ENCODE assay signal across 20 cellular contexts in genomic region chr14:77623201-77623600, GRCh38.
"Had no signal": no experiment of that assay in that cellular context is flagged by ENCODE, and none has a peak within 500 bp of the region (broad histone marks: within the 10 kb centered on the region; RNA-seq: fewer than 3 reads in every experiment).

No MANE protein-coding gene starts in this region.

- DNase-seq: activated B cell treated with CpG ODN at 0.5 μM for 24 hours; activated CD4-positive, alpha-beta memory T cell treated with anti-CD3 and anti-CD28 coated beads, Interleukin-2, amount 10 ng/mL, durations not matched to agents 7 days and 5 days; activated CD4-positive, alpha-beta T cell treated with anti-CD3 and anti-CD28 coated beads for 4 hours; activated naive CD4-positive, alpha-beta T cell; activated naive CD8-positive, alpha-beta T cell treated with anti-CD3 and anti-CD28 coated beads for 36 hours; activated T-cell treated with anti-CD3 and anti-CD28 coated beads, Interleukin-2, amount 50 U/mL, for 1 hour; amniotic stem cell; dorsolateral prefrontal cortex; foreskin keratinocyte; glutamatergic neuron; naive thymus-derived CD4-positive, alpha-beta T cell; stimulated activated CD4-positive, alpha-beta T cell treated with anti-CD3 and anti-CD28 coated beads, Interleukin-2, amount 100 ng/mL, for 24 hours; stimulated activated naive CD8-positive, alpha-beta T cell treated with anti-CD3 and anti-CD28 coated beads, Interleukin-15, Interleukin-2, amounts not matched to agents 100 U/mL and 50 U/mL, for 24 hours; T-cell; T-helper 9 cell; uterus had no signal

- H3K27me3 Mint-ChIP-seq: activated B cell treated with CpG ODN at 0.5 μM for 24 hours; activated CD4-positive, alpha-beta memory T cell treated with anti-CD3 and anti-CD28 coated beads, Interleukin-2, amount 10 ng/mL, durations not matched to agents 7 days and 5 days; activated naive CD8-positive, alpha-beta T cell treated with anti-CD3 and anti-CD28 coated beads for 36 hours; activated T-helper 17 cell treated with anti-CD3 and anti-CD28 coated beads, Interleukin-2, amount 50 U/mL, for 72 hours; memory B cell; T-cell had no signal

- H3K9me3 Mint-ChIP-seq: activated B cell treated with CpG ODN at 0.5 μM for 24 hours; activated CD4-positive, alpha-beta memory T cell treated with anti-CD3 and anti-CD28 coated beads, Interleukin-2, amount 10 ng/mL, durations not matched to agents 7 days and 5 days; activated naive CD8-positive, alpha-beta T cell treated with anti-CD3 and anti-CD28 coated beads for 36 hours; activated T-helper 17 cell treated with anti-CD3 and anti-CD28 coated beads, Interleukin-2, amount 50 U/mL, for 72 hours; memory B cell; T-cell had no signal

- H3K4me3 Mint-ChIP-seq: activated B cell treated with CpG ODN at 0.5 μM for 24 hours; activated CD4-positive, alpha-beta memory T cell treated with anti-CD3 and anti-CD28 coated beads, Interleukin-2, amount 10 ng/mL, durations not matched to agents 7 days and 5 days; activated naive CD8-positive, alpha-beta T cell treated with anti-CD3 and anti-CD28 coated beads for 36 hours; activated T-helper 17 cell treated with anti-CD3 and anti-CD28 coated beads, Interleukin-2, amount 50 U/mL, for 72 hours; memory B cell; naive thymus-derived CD4-positive, alpha-beta T cell; T-cell had no signal

- H3K9me3 ChIP-seq: mucosa of descending colon, tibial nerve, uterus had no signal

- H3K4me1 Mint-ChIP-seq: activated B cell treated with CpG ODN at 0.5 μM for 24 hours, memory B cell had no signal

- ATAC-seq: activated T-helper 17 cell treated with anti-CD3 and anti-CD28 coated beads, Interleukin-2, amount 50 U/mL, for 72 hours; foreskin keratinocyte; naive thymus-derived CD4-positive, alpha-beta T cell; stimulated activated naive CD8-positive, alpha-beta T cell treated with anti-CD3 and anti-CD28 coated beads, Interleukin-15, Interleukin-2, amounts not matched to agents 100 U/mL and 50 U/mL, for 24 hours; T-cell had no signal

- H3K36me3 ChIP-seq: tibial nerve, uterus had no signal

- H3K36me3 Mint-ChIP-seq: activated naive CD8-positive, alpha-beta T cell treated with anti-CD3 and anti-CD28 coated beads for 36 hours; memory B cell; naive thymus-derived CD4-positive, alpha-beta T cell; T-cell had no signal

- H3K4me1 ChIP-seq: foreskin keratinocyte, tibial nerve, uterus had no signal

- H3K27ac Mint-ChIP-seq: activated B cell treated with CpG ODN at 0.5 μM for 24 hours; activated CD4-positive, alpha-beta memory T cell treated with anti-CD3 and anti-CD28 coated beads, Interleukin-2, amount 10 ng/mL, durations not matched to agents 7 days and 5 days; activated naive CD8-positive, alpha-beta T cell treated with anti-CD3 and anti-CD28 coated beads for 36 hours; activated T-helper 17 cell treated with anti-CD3 and anti-CD28 coated beads, Interleukin-2, amount 50 U/mL, for 72 hours; memory B cell; naive thymus-derived CD4-positive, alpha-beta T cell; T-cell had no signal

- H3K4me3 ChIP-seq: dorsolateral prefrontal cortex, mucosa of descending colon, tibial nerve, uterus had no signal

- H3K27ac ChIP-seq: dorsolateral prefrontal cortex, foreskin keratinocyte, tibial nerve, uterus had no signal

- H3K27me3 ChIP-seq: dorsolateral prefrontal cortex, foreskin keratinocyte, tibial nerve, uterus had no signal
